Comparison of ENCODE assay signal across 16 cellular contexts in the genomic region with DNA sequence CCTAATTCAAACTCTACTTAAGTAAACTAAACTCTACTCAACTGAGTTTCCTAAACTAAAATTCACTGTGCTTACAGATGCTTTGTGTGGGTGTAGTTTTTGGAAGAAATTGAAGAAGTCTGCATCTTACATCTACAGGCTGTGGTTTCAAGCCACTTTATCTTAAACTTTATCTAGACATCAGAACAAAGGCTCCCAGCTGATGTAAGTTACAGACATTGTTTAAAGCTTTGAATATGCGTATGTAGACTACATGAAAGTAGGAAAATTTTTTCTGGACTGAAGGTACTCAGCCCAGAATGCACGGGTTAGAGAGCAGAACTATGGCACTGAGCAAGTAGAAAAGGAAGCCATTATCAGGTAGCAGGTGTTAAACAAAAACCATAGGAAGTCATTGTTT.
DNase-seq lines count a peak whose midpoint lies in the region; ATAC-seq and TF ChIP-seq lines count a peak whose summit lies in the region.
"Had no signal": no experiment of that assay in that cellular context is flagged by ENCODE, and none has a peak within 500 bp of the region (broad histone marks: within the 10 kb centered on the region; RNA-seq: fewer than 3 reads in every experiment).

No MANE protein-coding gene starts in this region.

- no peaks in the 10 kb centered on the region for H3K36me3 ChIP-seq in CD4-positive, alpha-beta memory T cell (ENCODE audit: insufficient read depth, low read length)
- H3K36me3 ChIP-seq in KOPT-K1 (ENCODE audit: insufficient read depth, low read length) = no peaks in the 10 kb centered on the region
- no peaks in the 10 kb centered on the region for H3K36me3 ChIP-seq in ascending aorta

- no peak overlapping the region for H3K4me3 ChIP-seq in CD4-positive, alpha-beta memory T cell (ENCODE audit: low read length in 2 of 2)
- H3K4me3 ChIP-seq in ascending aorta = no peak overlapping the region
- H3K4me3 ChIP-seq: A549 had no signal

- H3K4me1 Mint-ChIP-seq in CD4-positive, alpha-beta memory T cell = peaks cover 14 to 24% (median 18%) of the 10 kb centered on the region in 4 donors
- H3K4me1 Mint-ChIP-seq in activated T-helper 17 cell treated with anti-CD3 and anti-CD28 coated beads, Interleukin-2, amount 50 U/mL, for 72 hours = peaks cover 9% of the 10 kb centered on the region
- peaks cover 38% of the 10 kb centered on the region for H3K4me1 Mint-ChIP-seq in nephron

- H3K27ac Mint-ChIP-seq in CD4-positive, alpha-beta memory T cell = peak overlapping the region; percentile 2 to 90 (median 63)
- no peak overlapping the region for H3K27ac Mint-ChIP-seq in activated T-helper 17 cell treated with anti-CD3 and anti-CD28 coated beads, Interleukin-2, amount 50 U/mL, for 72 hours
- H3K27ac Mint-ChIP-seq in nephron = peak overlapping the region in 2 of 3 experiments; percentile 26 to 53
- H3K27ac Mint-ChIP-seq: HFFc6 had no signal

- H3K27me3 ChIP-seq in CD4-positive, alpha-beta memory T cell (ENCODE audit: insufficient read depth, low read length) = no peaks in the 10 kb centered on the region
- no peaks in the 10 kb centered on the region for H3K27me3 ChIP-seq in ascending aorta

- TF ChIP-seq CTCF in nephron (IDR thresholded peaks at IDR 0.05; ENCODE audit: unreplicated experiment in 3 of 3) (no peak), ascending aorta (IDR thresholded peaks at IDR 0.05) (no peak)

- intact Hi-C loops in CD4-positive, alpha-beta memory T cell (cut with micrococcal nuclease) = no loop called here
- intact Hi-C loops in ascending aorta (cut with DNase I) = no loop called here

- no peaks in the 10 kb centered on the region for H3K36me3 Mint-ChIP-seq in CD4-positive, alpha-beta memory T cell
- no peaks in the 10 kb centered on the region for H3K36me3 Mint-ChIP-seq in activated T-helper 17 cell treated with anti-CD3 and anti-CD28 coated beads, Interleukin-2, amount 50 U/mL, for 72 hours (ENCODE audit: low read depth)
- H3K36me3 Mint-ChIP-seq in nephron (ENCODE audit: low read depth) = no peaks in the 10 kb centered on the region

- H3K4me3 Mint-ChIP-seq in CD4-positive, alpha-beta memory T cell = peak overlapping the region in 6 of 8 donors; percentile 7 to 66 (median 42)
- no peak overlapping the region for H3K4me3 Mint-ChIP-seq in activated T-helper 17 cell treated with anti-CD3 and anti-CD28 coated beads, Interleukin-2, amount 50 U/mL, for 72 hours
- no peak overlapping the region for H3K4me3 Mint-ChIP-seq in nephron
- H3K4me3 Mint-ChIP-seq: HFFc6 had no signal

- H3K27ac ChIP-seq in CD4-positive, alpha-beta memory T cell (ENCODE audit: low read depth, low read length) = no peak overlapping the region
- H3K27ac ChIP-seq in KOPT-K1 (ENCODE audit: low read depth, low read length, poor library complexity, severe bottlenecking) (peak overlapping the region; percentile 46), ascending aorta (no peak overlapping the region)
- H3K27ac ChIP-seq: A549 had no signal

- peak in 4 of 5 donors; percentile 15 to 31 (median 20) for DNase-seq in CD4-positive, alpha-beta memory T cell
- no peak for DNase-seq in Ammon's horn (ENCODE audit: low spot score)
- DNase-seq in ascending aorta (ENCODE audit: low spot score in 2 of 2) = no peak
- DNase-seq in HK-2 (ENCODE audit: unreplicated experiment) = no peak
- DNase-seq: C1 segment of cervical spinal cord, COR-L47, HFFc6, NCI-H1436, NCI-H2029, NCI-H2171 treated with DMSO at 0.1 percent for 48 hours, NCI-H446 treated with DMSO at 0.1 percent for 48 hours, NCI-H82 had no signal

- H3K9me3 ChIP-seq in CD4-positive, alpha-beta memory T cell (ENCODE audit: control insufficient read depth in 1 of 2, low read length in 2 of 2) = no peaks in the 10 kb centered on the region
- H3K9me3 ChIP-seq in KOPT-K1 (ENCODE audit: insufficient read depth, low read length, poor library complexity, severe bottlenecking) (no peaks in the 10 kb centered on the region), ascending aorta (no peaks in the 10 kb centered on the region)
- H3K9me3 ChIP-seq: A549 had no signal

- CTCF ChIA-PET in CD4-positive, alpha-beta memory T cell (lab: Charles Lee; ENCODE audit: partially characterized antibody) = interaction anchor here (0.8 to 1.5 kb wide), 4 partner anchors 14 to 28 kb away, joined by 3 to 10 read pairs (median 6); no protein-coding TSS in a partner anchor

- POLR2A ChIA-PET in CD4-positive, alpha-beta memory T cell (lab: Charles Lee; ENCODE audit: partially characterized antibody) = no interaction called here

- H3K27me3 Mint-ChIP-seq in CD4-positive, alpha-beta memory T cell = peaks cover 9 to 11% of the 10 kb centered on the region in 2 donors
- peaks cover 3% of the 10 kb centered on the region for H3K27me3 Mint-ChIP-seq in activated T-helper 17 cell treated with anti-CD3 and anti-CD28 coated beads, Interleukin-2, amount 50 U/mL, for 72 hours
- H3K27me3 Mint-ChIP-seq in nephron (ENCODE audit: low read depth) = no peaks in the 10 kb centered on the region

- no peaks in the 10 kb centered on the region for H3K9me3 Mint-ChIP-seq in CD4-positive, alpha-beta memory T cell
- H3K9me3 Mint-ChIP-seq in activated T-helper 17 cell treated with anti-CD3 and anti-CD28 coated beads, Interleukin-2, amount 50 U/mL, for 72 hours = no peaks in the 10 kb centered on the region
- no peaks in the 10 kb centered on the region for H3K9me3 Mint-ChIP-seq in nephron
- H3K9me3 Mint-ChIP-seq: HFFc6 had no signal

- ATAC-seq in activated T-helper 17 cell treated with anti-CD3 and anti-CD28 coated beads, Interleukin-2, amount 50 U/mL, for 72 hours (replicated peaks) = peak; percentile 6
- ATAC-seq: A549 had no signal

- peaks cover 13% of the 10 kb centered on the region for H3K4me1 ChIP-seq in CD4-positive, alpha-beta memory T cell (ENCODE audit: insufficient read depth, low read length)
- no peaks in the 10 kb centered on the region for H3K4me1 ChIP-seq in ascending aorta
- H3K4me1 ChIP-seq: A549 had no signal

Comparison
In these comparisons a context has a peak if more than half of its experiments do, and no peak if none do; other contexts are left out.
1. DNase-seq: peak in CD4-positive, alpha-beta memory T cell (4 of 5); none in Ammon's horn (single experiment), ascending aorta (0 of 2) and HK-2 (single experiment).
2. H3K4me3 Mint-ChIP-seq: peak in CD4-positive, alpha-beta memory T cell (6 of 8); none in activated T-helper 17 cell treated with anti-CD3 and anti-CD28 coated beads, Interleukin-2, amount 50 U/mL, for 72 hours (single experiment) and nephron (0 of 3).